18 cellular contexts compared by ENCODE assay signal in the genomic region with DNA sequence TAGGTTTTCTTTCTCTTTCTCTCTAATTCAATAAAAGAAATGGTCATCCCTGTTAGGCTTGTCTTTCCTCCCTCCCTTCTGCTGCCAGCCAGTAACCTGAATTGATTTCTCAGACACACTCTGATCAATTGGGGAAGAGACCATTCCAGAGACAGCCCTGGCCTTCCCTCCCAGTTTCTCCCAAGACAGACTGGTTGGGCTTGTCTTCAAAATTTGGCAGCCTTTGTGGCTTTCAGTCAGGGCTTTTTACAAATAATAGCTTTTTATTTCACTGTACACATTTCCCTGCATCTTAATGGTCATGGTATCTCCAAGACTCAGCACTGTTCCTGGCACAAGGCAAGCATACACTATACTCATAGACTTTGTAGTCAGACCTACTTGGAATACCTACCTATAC. TPM values are rescaled to one million over a fixed set of nuclear protein-coding genes. Genes with fewer than 3 reads are reported as not detected.
DNase-seq lines count a peak whose midpoint lies in the region; ATAC-seq and TF ChIP-seq lines count a peak whose summit lies in the region.
"Had no signal": no experiment of that assay in that cellular context is flagged by ENCODE, and none has a peak within 500 bp of the region (broad histone marks: within the 10 kb centered on the region; RNA-seq: fewer than 3 reads in every experiment).

No MANE protein-coding gene starts in this region.

- H3K4me1 ChIP-seq in breast epithelium (no peaks in the 10 kb centered on the region), mammary epithelial cell (ENCODE audit: insufficient read depth, low read length) (peaks cover 28% of the 10 kb centered on the region), subcutaneous abdominal adipose tissue (ENCODE audit: control insufficient read depth in 5 of 5, insufficient read depth in 5 of 5, low read length in 5 of 5) (peaks cover 0 to 21% (median 18%) of the 10 kb centered on the region in 5 donors)

- no peaks in the 10 kb centered on the region for H3K79me2 ChIP-seq in mammary epithelial cell (ENCODE audit: insufficient read depth, low read length)

- no peaks in the 10 kb centered on the region for H3K27me3 ChIP-seq in breast epithelium
- H3K27me3 ChIP-seq in mammary epithelial cell (ENCODE audit: insufficient read depth, low read length): no peaks in the 10 kb centered on the region
- H3K27me3 ChIP-seq in subcutaneous abdominal adipose tissue (ENCODE audit: control insufficient read depth in 5 of 5, insufficient read depth in 4 of 5, low read length in 5 of 5): no peaks in the 10 kb centered on the region

- intact Hi-C loops in breast epithelium (cut with DNase I; ENCODE audit: low total_unique reads): no loop called here
- intact Hi-C loops in mammary epithelial cell (cut with micrococcal nuclease): no loop called here

- no peak overlapping the region for H3K4me2 ChIP-seq in mammary epithelial cell (ENCODE audit: insufficient read depth, low read depth, low read length)
- H3K4me2 ChIP-seq: GM23338 had no signal

- H3K36me3 ChIP-seq in breast epithelium (no peaks in the 10 kb centered on the region), mammary epithelial cell (ENCODE audit: insufficient read depth, low read length) (peaks cover 7% of the 10 kb centered on the region), subcutaneous abdominal adipose tissue (ENCODE audit: control insufficient read depth in 5 of 5, insufficient read depth in 5 of 5, low read length in 5 of 5) (peaks cover 14 to 37% (median 16%) of the 10 kb centered on the region in 5 donors)

- H3K9me3 ChIP-seq in breast epithelium (no peaks in the 10 kb centered on the region), mammary epithelial cell (replicated peaks; ENCODE audit: insufficient read depth, low read length) (no peaks in the 10 kb centered on the region), subcutaneous abdominal adipose tissue (ENCODE audit: control insufficient read depth in 5 of 5, low read length in 5 of 5) (no peaks in the 10 kb centered on the region)

- TF ChIP-seq CTCF in breast epithelium (IDR thresholded peaks at IDR 0.05) (no peak), mammary epithelial cell (conservative IDR thresholded peaks at IDR 0.05 in 1 of 2, IDR thresholded peaks at IDR 0.05 in 1 of 2; ENCODE audit: extremely low read depth in 1 of 2, insufficient read depth in 1 of 2, low read depth in 1 of 2, low read length in 2 of 2) (no peak)

- no peak overlapping the region for H2AFZ ChIP-seq in mammary epithelial cell (ENCODE audit: low read depth, low read length)
- H2AFZ ChIP-seq: GM23338 had no signal

- DNase-seq in breast epithelium (ENCODE audit: low spot score in 2 of 2): no peak
- DNase-seq in mammary epithelial cell: no peak
- peak; percentile 44 for DNase-seq in fibroblast of peridontal ligament (ENCODE audit: extremely low read depth)
- no peak for DNase-seq in glomerular visceral epithelial cell (ENCODE audit: extremely low spot score)
- DNase-seq: AML-193; CD4-positive, CD25-positive, alpha-beta regulatory T cell; DMS53; NCI-H1048; NCI-H1694; NCI-H446; NCI-H748 treated with DMSO at 0.1 percent for 48 hours; Right ventricle myocardium superior had no signal

- dilution Hi-C loops in mammary epithelial cell (cut with HindIII; ENCODE audit: low sequenced_read_pairs): no loop called here

- H3K4me3 ChIP-seq in breast epithelium (no peak overlapping the region), mammary epithelial cell (replicated peaks in 1 of 3; ENCODE audit: insufficient read depth in 1 of 3, low read depth in 2 of 3, low read length in 3 of 3) (no peak overlapping the region), subcutaneous abdominal adipose tissue (ENCODE audit: low read depth in 1 of 5, low read length in 5 of 5) (no peak overlapping the region)
- H3K4me3 ChIP-seq: GM23338 had no signal

- no TSS peak for BruUV-seq in mammary epithelial cell (replicated peaks; lab: Mats Ljungman, UMichigan)

- in situ Hi-C loops in mammary epithelial cell (cut with MboI; ENCODE audit: low sequenced_read_pairs in 2 of 2): no loop called here

- TF ChIP-seq POLR2A in breast epithelium (IDR thresholded peaks at IDR 0.05): no peak

- H3K27ac ChIP-seq in breast epithelium (peak overlapping the region; percentile 42 to 44), mammary epithelial cell (ENCODE audit: insufficient read depth, low read depth, low read length) (no peak overlapping the region), subcutaneous abdominal adipose tissue (ENCODE audit: low read depth, low read length) (peak overlapping the region; percentile 19)

- H3K9ac ChIP-seq in mammary epithelial cell (ENCODE audit: insufficient read depth, low read length) (no peak overlapping the region), subcutaneous abdominal adipose tissue (ENCODE audit: low read length in 5 of 5) (no peak overlapping the region)

- H4K20me1 ChIP-seq in mammary epithelial cell (ENCODE audit: insufficient read depth, low read length): no peaks in the 10 kb centered on the region

- ATAC-seq in SK-N-SH treated with all-trans-retinoic acid at 6 μM for 48 hours: peak; percentile 32; the same call in 2 of the 3 replicates
- no peak for ATAC-seq in GM18511 (IDR thresholded peaks at IDR 0.05; ENCODE audit: unreplicated experiment)
- ATAC-seq in HG02642 (IDR thresholded peaks at IDR 0.05; ENCODE audit: poor library complexity, unreplicated experiment): no peak
- ATAC-seq: GM23338, Panc1 had no signal

- CTCF ChIA-PET in mammary epithelial cell (lab: Charles Lee; ENCODE audit: low non-redundant PET): no interaction called here

TF ChIP-seq in SK-N-SH treated with all-trans-retinoic acid at 6 μM for 48 hours, 23 proteins besides CTCF, POLR2A, EP300 and RAD21 (continues in another document):
- TF ChIP-seq, protein P1, sequence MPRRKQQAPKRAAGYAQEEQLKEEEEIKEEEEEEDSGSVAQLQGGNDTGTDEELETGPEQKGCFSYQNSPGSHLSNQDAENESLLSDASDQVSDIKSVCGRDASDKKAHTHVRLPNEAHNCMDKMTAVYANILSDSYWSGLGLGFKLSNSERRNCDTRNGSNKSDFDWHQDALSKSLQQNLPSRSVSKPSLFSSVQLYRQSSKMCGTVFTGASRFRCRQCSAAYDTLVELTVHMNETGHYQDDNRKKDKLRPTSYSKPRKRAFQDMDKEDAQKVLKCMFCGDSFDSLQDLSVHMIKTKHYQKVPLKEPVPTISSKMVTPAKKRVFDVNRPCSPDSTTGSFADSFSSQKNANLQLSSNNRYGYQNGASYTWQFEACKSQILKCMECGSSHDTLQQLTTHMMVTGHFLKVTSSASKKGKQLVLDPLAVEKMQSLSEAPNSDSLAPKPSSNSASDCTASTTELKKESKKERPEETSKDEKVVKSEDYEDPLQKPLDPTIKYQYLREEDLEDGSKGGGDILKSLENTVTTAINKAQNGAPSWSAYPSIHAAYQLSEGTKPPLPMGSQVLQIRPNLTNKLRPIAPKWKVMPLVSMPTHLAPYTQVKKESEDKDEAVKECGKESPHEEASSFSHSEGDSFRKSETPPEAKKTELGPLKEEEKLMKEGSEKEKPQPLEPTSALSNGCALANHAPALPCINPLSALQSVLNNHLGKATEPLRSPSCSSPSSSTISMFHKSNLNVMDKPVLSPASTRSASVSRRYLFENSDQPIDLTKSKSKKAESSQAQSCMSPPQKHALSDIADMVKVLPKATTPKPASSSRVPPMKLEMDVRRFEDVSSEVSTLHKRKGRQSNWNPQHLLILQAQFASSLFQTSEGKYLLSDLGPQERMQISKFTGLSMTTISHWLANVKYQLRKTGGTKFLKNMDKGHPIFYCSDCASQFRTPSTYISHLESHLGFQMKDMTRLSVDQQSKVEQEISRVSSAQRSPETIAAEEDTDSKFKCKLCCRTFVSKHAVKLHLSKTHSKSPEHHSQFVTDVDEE (CRISPR knock-in tag; IDR thresholded peaks at IDR 0.05): no peak
- no peak for TF ChIP-seq GLIS3 (CRISPR knock-in tag; IDR thresholded peaks at IDR 0.05)
- TF ChIP-seq PATZ1 (CRISPR knock-in tag; IDR thresholded peaks at IDR 0.05; ENCODE audit: borderline replicate concordance): no peak
- TF ChIP-seq ZNF565 (CRISPR knock-in tag; conservative IDR thresholded peaks at IDR 0.05; ENCODE audit: low read depth): no peak

RNA-seq across cellular contexts. Expression of gene BCAP29, which starts 33.9 kb away (rescaled TPM):
- total RNA-seq in breast epithelium: 100 to 1,000 TPM in 1 of 3 donors, 10 to 100 TPM in 2; 68.8 to 101 (median 78.2) TPM
- 100 to 1,000 TPM in 1 of 2 donors, 10 to 100 TPM in 1; 92.1 to 129 TPM for total RNA-seq in mammary epithelial cell
- 53.5 TPM for polyA plus RNA-seq in mammary epithelial cell
- polyA minus RNA-seq in mammary epithelial cell: 26.1 TPM

RNA-seq across cellular contexts. Expression of gene SLC26A4, which starts 46.7 kb away (rescaled TPM):
- total RNA-seq in breast epithelium: 1 to 10 TPM in 1 of 3 donors, under 1 TPM in 2; 0.44 to 1.3 (median 0.48) TPM
- total RNA-seq in mammary epithelial cell: under 1 TPM in 1 of 2 donors, not detected in 1; 0.17 TPM
- polyA plus RNA-seq in mammary epithelial cell: 0.07 TPM
- not detected for polyA minus RNA-seq in mammary epithelial cell
- polyA plus RNA-seq: GM23338 had no signal

RNA-seq across cellular contexts. Expression of gene DUS4L, which starts 50.2 kb away (rescaled TPM):
- total RNA-seq in breast epithelium (10 to 100 TPM in 1 of 3 donors, 1 to 10 TPM in 2; 6.6 to 10.5 (median 9.0) TPM), mammary epithelial cell (10 to 100 TPM; 13.0 to 19.0 TPM)
- polyA plus RNA-seq in mammary epithelial cell: 5.8 TPM
- polyA minus RNA-seq in mammary epithelial cell: 0.72 TPM

RNA-seq across cellular contexts. Expression of gene COG5, which starts 50.2 kb away (rescaled TPM):
- 10 to 100 TPM; 35.2 to 61.2 (median 38.0) TPM for total RNA-seq in breast epithelium
- total RNA-seq in mammary epithelial cell: 10 to 100 TPM; 60.5 to 66.2 TPM
- polyA plus RNA-seq in mammary epithelial cell: 24.2 TPM
- 18.0 TPM for polyA minus RNA-seq in mammary epithelial cell
